ENCODE assay signal across 31 cellular contexts in genomic region chr6:25981529-25982263, GRCh38. TPM values are rescaled to one million over a fixed set of nuclear protein-coding genes. Genes with fewer than 3 reads are reported as not detected.
DNase-seq lines count a peak whose midpoint lies in the region; ATAC-seq and TF ChIP-seq lines count a peak whose summit lies in the region.
"Had no signal": no experiment of that assay in that cellular context is flagged by ENCODE, and none has a peak within 500 bp of the region (broad histone marks: within the 10 kb centered on the region; RNA-seq: fewer than 3 reads in every experiment).

No MANE protein-coding gene starts in this region.

- H2BK120ac ChIP-seq in mesendoderm (ENCODE audit: low read depth, low read length) = no peak overlapping the region

- H3K79me2 ChIP-seq in mesendoderm (ENCODE audit: control insufficient read depth, insufficient read depth, low read length) = no peaks in the 10 kb centered on the region

- no peaks in the 10 kb centered on the region for H3K79me1 ChIP-seq in mesendoderm (ENCODE audit: low read length)

- POLR2A ChIA-PET in naive thymus-derived CD4-positive, alpha-beta T cell (lab: Charles Lee) = interaction anchor here (1.2 to 1.4 kb wide), 2 partner anchors 12 to 36 kb away, joined by 3 read pairs; a partner anchor contains a TSS

- CTCF ChIA-PET in naive thymus-derived CD4-positive, alpha-beta T cell (lab: Charles Lee) = no interaction called here

- no peak for TF ChIP-seq CTCF in prostate gland (IDR thresholded peaks at IDR 0.05)

- no peak overlapping the region for H3K4me3 Mint-ChIP-seq in activated naive CD8-positive, alpha-beta T cell treated with anti-CD3 and anti-CD28 coated beads for 36 hours
- no peak overlapping the region for H3K4me3 Mint-ChIP-seq in naive thymus-derived CD4-positive, alpha-beta T cell
- H3K4me3 Mint-ChIP-seq: activated naive CD8-positive, alpha-beta T cell treated with anti-CD3 and anti-CD28 coated beads, Interleukin-2, amount 10 ng/mL, durations not matched to agents 7 days and 5 days; brain; endodermal cell; type B pancreatic cell had no signal

- no peaks in the 10 kb centered on the region for H3K27me3 Mint-ChIP-seq in activated naive CD8-positive, alpha-beta T cell treated with anti-CD3 and anti-CD28 coated beads for 36 hours
- H3K27me3 Mint-ChIP-seq in naive thymus-derived CD4-positive, alpha-beta T cell = no peaks in the 10 kb centered on the region
- H3K27me3 Mint-ChIP-seq: activated naive CD8-positive, alpha-beta T cell treated with anti-CD3 and anti-CD28 coated beads, Interleukin-2, amount 10 ng/mL, durations not matched to agents 7 days and 5 days; brain; type B pancreatic cell had no signal

- H3K4me1 Mint-ChIP-seq in activated naive CD8-positive, alpha-beta T cell treated with anti-CD3 and anti-CD28 coated beads for 36 hours = peaks cover 12% of the 10 kb centered on the region
- peaks cover 8 to 30% (median 17%) of the 10 kb centered on the region in 7 donors for H3K4me1 Mint-ChIP-seq in naive thymus-derived CD4-positive, alpha-beta T cell
- H3K4me1 Mint-ChIP-seq: brain had no signal

- no peak overlapping the region for H3K27ac ChIP-seq in naive thymus-derived CD4-positive, alpha-beta T cell (ENCODE audit: low read depth, low read length)
- no peak overlapping the region for H3K27ac ChIP-seq in mesendoderm (ENCODE audit: low read depth, low read length)
- no peak overlapping the region for H3K27ac ChIP-seq in prostate gland
- H3K27ac ChIP-seq: 22Rv1, left ventricle myocardium inferior had no signal

- H3K9me3 ChIP-seq in naive thymus-derived CD4-positive, alpha-beta T cell (ENCODE audit: control insufficient read depth in 2 of 3, low read length in 3 of 3) = no peaks in the 10 kb centered on the region
- no peaks in the 10 kb centered on the region for H3K9me3 ChIP-seq in prostate gland
- H3K9me3 ChIP-seq: left ventricle myocardium inferior had no signal

- H2AK5ac ChIP-seq in mesendoderm (ENCODE audit: low read length) = no peak overlapping the region

- H3K9me3 Mint-ChIP-seq in activated naive CD8-positive, alpha-beta T cell treated with anti-CD3 and anti-CD28 coated beads for 36 hours = no peaks in the 10 kb centered on the region
- H3K9me3 Mint-ChIP-seq in naive thymus-derived CD4-positive, alpha-beta T cell = no peaks in the 10 kb centered on the region
- H3K9me3 Mint-ChIP-seq: activated naive CD8-positive, alpha-beta T cell treated with anti-CD3 and anti-CD28 coated beads, Interleukin-2, amount 10 ng/mL, durations not matched to agents 7 days and 5 days; brain; endodermal cell; type B pancreatic cell had no signal

- DNase-seq in NCI-H510A treated with DMSO at 0.1 percent for 48 hours (lab: John Stamatoyannopoulos, UW) (peak; percentile 19), NCI-H510A (lab: John Stamatoyannopoulos, UW) (no peak), Caki2 (ENCODE audit: low read depth) (peak; percentile 31), epidermal melanocyte (ENCODE audit: insufficient read length, low spot score) (no peak), mesendoderm (no peak), prostate gland (ENCODE audit: low spot score) (no peak)
- DNase-seq in activated naive CD8-positive, alpha-beta T cell treated with anti-CD3 and anti-CD28 coated beads for 36 hours = no peak
- no peak for DNase-seq in naive thymus-derived CD4-positive, alpha-beta T cell
- DNase-seq: activated CD4-positive, CD25-positive, alpha-beta regulatory T cell treated with anti-CD3 and anti-CD28 coated beads, Interleukin-2, amount 50 U/mL, for 72 hours; activated CD8-positive, alpha-beta memory T cell treated with anti-CD3 and anti-CD28 coated beads, Interleukin-2, amount 50 U/mL, for 48 hours; activated naive CD8-positive, alpha-beta T cell treated with anti-CD3 and anti-CD28 coated beads, Interleukin-2, amount 10 ng/mL, durations not matched to agents 7 days and 5 days; AML-193; Calu3; EL; endodermal cell; head of caudate nucleus; Kasumi-1; left ventricle myocardium inferior; NCI-H1092; NCI-H1930; NCI-H446; RPMI8226; stimulated activated CD4-positive, alpha-beta T cell treated with anti-CD3 and anti-CD28 coated beads, Interleukin-4, amount 100 ng/mL, for 1 hour; T1000 had no signal

- H3K4me1 ChIP-seq in naive thymus-derived CD4-positive, alpha-beta T cell (ENCODE audit: control insufficient read depth in 2 of 2, insufficient read depth in 2 of 2, low read length in 2 of 2) = no peaks in the 10 kb centered on the region
- H3K4me1 ChIP-seq in mesendoderm (ENCODE audit: control insufficient read depth, low read depth, low read length) (no peaks in the 10 kb centered on the region), prostate gland (replicated peaks) (no peaks in the 10 kb centered on the region)
- H3K4me1 ChIP-seq: left ventricle myocardium inferior had no signal

- TF ChIP-seq POLR2A in prostate gland (IDR thresholded peaks at IDR 0.05) = no peak

- H3K4me2 ChIP-seq in mesendoderm (ENCODE audit: low read length) = no peak overlapping the region

- H3K36me3 ChIP-seq in naive thymus-derived CD4-positive, alpha-beta T cell (ENCODE audit: control insufficient read depth in 2 of 3, insufficient read depth in 3 of 3, low read length in 3 of 3) = peaks cover 12 to 56% (median 22%) of the 10 kb centered on the region in 3 experiments
- H3K36me3 ChIP-seq in mesendoderm (ENCODE audit: control insufficient read depth, insufficient read depth, low read length) (no peaks in the 10 kb centered on the region), prostate gland (peaks cover 0 to 10% of the 10 kb centered on the region in 2 donors)

- H3K9ac ChIP-seq in mesendoderm (ENCODE audit: low read length) = no peak overlapping the region

- no peak overlapping the region for H3K4me3 ChIP-seq in naive thymus-derived CD4-positive, alpha-beta T cell (ENCODE audit: low read length)
- no peak overlapping the region for H3K4me3 ChIP-seq in mesendoderm (ENCODE audit: low read length)
- H3K4me3 ChIP-seq in prostate gland = no peak overlapping the region
- H3K4me3 ChIP-seq: left ventricle myocardium inferior had no signal

- H3K36me3 Mint-ChIP-seq in activated naive CD8-positive, alpha-beta T cell treated with anti-CD3 and anti-CD28 coated beads for 36 hours = peaks cover 31% of the 10 kb centered on the region
- H3K36me3 Mint-ChIP-seq in naive thymus-derived CD4-positive, alpha-beta T cell = peaks cover 14 to 56% (median 44%) of the 10 kb centered on the region in 5 donors
- H3K36me3 Mint-ChIP-seq: brain had no signal

- WGBS in mesendoderm (ENCODE audit: extremely low coverage, insufficient coverage, low lambda C conversion rate) = no CpG with 5 or more reads among the region's 5 CpGs
- WGBS in prostate gland = 86% methylated on average over 5 of the region's 5 CpGs

- H3K23ac ChIP-seq in mesendoderm (ENCODE audit: low read length) = no peak overlapping the region

- no peak overlapping the region for H3K56ac ChIP-seq in mesendoderm (ENCODE audit: low read length)

- peak overlapping the region; percentile 21 for H3K27ac Mint-ChIP-seq in activated naive CD8-positive, alpha-beta T cell treated with anti-CD3 and anti-CD28 coated beads for 36 hours
- H3K27ac Mint-ChIP-seq in naive thymus-derived CD4-positive, alpha-beta T cell = peak overlapping the region in 7 of 9 donors; percentile 4 to 75 (median 37)
- H3K27ac Mint-ChIP-seq: activated naive CD8-positive, alpha-beta T cell treated with anti-CD3 and anti-CD28 coated beads, Interleukin-2, amount 10 ng/mL, durations not matched to agents 7 days and 5 days; brain; endodermal cell had no signal

- ATAC-seq in naive thymus-derived CD4-positive, alpha-beta T cell = no peak
- ATAC-seq: HCT116 had no signal

- in situ Hi-C loops in Caki2 (cut with HindIII; ENCODE audit: low pct_unique_long_range_greater_than_20kb, low sequenced_read_pairs) = no loop called here

- H2BK5ac ChIP-seq in mesendoderm (ENCODE audit: low read length) = no peak overlapping the region

- no peaks in the 10 kb centered on the region for H3K27me3 ChIP-seq in naive thymus-derived CD4-positive, alpha-beta T cell (ENCODE audit: control insufficient read depth in 2 of 2, insufficient read depth in 2 of 2, low read length in 2 of 2)
- no peaks in the 10 kb centered on the region for H3K27me3 ChIP-seq in mesendoderm (ENCODE audit: insufficient read depth, low read length, poor library complexity)
- H3K27me3 ChIP-seq in prostate gland (replicated peaks; ENCODE audit: insufficient read depth) = no peaks in the 10 kb centered on the region

- H2BK15ac ChIP-seq in mesendoderm (replicated peaks; ENCODE audit: low read depth) = no peak overlapping the region

- intact Hi-C loops in naive thymus-derived CD4-positive, alpha-beta T cell (cut with micrococcal nuclease) = no loop called here
- intact Hi-C loops in prostate gland (cut with DNase I) = no loop called here

- H3K4ac ChIP-seq in mesendoderm (ENCODE audit: low read depth, low read length) = no peak overlapping the region

- no peak overlapping the region for H3K18ac ChIP-seq in mesendoderm (ENCODE audit: low read length)

- no peak overlapping the region for H4K8ac ChIP-seq in mesendoderm (ENCODE audit: low read depth, low read length)

- H4K5ac ChIP-seq in mesendoderm (ENCODE audit: low read length) = no peak overlapping the region

RNA-seq across cellular contexts. Expression of gene TRIM38, which starts 19.1 kb away (rescaled TPM):
- 5.8 and 6.7 TPM in 2 replicates for total RNA-seq in Caki2 (2014; rRNA removed; shearing (Covaris generic); ENCODE audit: low replicate concordance)
- total RNA-seq in activated naive CD8-positive, alpha-beta T cell treated with anti-CD3 and anti-CD28 coated beads for 36 hours = 1 to 10 TPM; 8.1 to 8.2 TPM
- 10 to 100 TPM; 17.4 to 32.8 (median 29.9) TPM for total RNA-seq in naive thymus-derived CD4-positive, alpha-beta T cell
- polyA plus RNA-seq in naive thymus-derived CD4-positive, alpha-beta T cell = 1 to 10 TPM; 4.4 to 9.5 TPM
- 0.66 TPM for polyA plus RNA-seq in mesendoderm (2013, experiment 1 of 2)
- polyA plus RNA-seq in mesendoderm (2013, experiment 2 of 2) = 0.55 TPM
- 10 to 100 TPM in 1 of 2 donors, 1 to 10 TPM in 1; 8.7 to 12.0 TPM for total RNA-seq in prostate gland

RNA-seq across cellular contexts. Expression of gene SLC17A2, which starts 51.2 kb away (rescaled TPM):
- not detected in 2 replicates for total RNA-seq in Caki2 (2014; rRNA removed; shearing (Covaris generic); ENCODE audit: low replicate concordance)
- total RNA-seq in activated naive CD8-positive, alpha-beta T cell treated with anti-CD3 and anti-CD28 coated beads for 36 hours = not detected
- under 1 TPM in 1 of 5 experiments, not detected in 4; 0.15 TPM for total RNA-seq in naive thymus-derived CD4-positive, alpha-beta T cell
- not detected for polyA plus RNA-seq in naive thymus-derived CD4-positive, alpha-beta T cell
- not detected for polyA plus RNA-seq in mesendoderm (2013, experiment 1 of 2)
- polyA plus RNA-seq in mesendoderm (2013, experiment 2 of 2) = not detected
- total RNA-seq in prostate gland = not detected
- total RNA-seq: activated naive CD8-positive, alpha-beta T cell treated with anti-CD3 and anti-CD28 coated beads, Interleukin-2, amount 10 ng/mL, durations not matched to agents 7 days and 5 days; Calu3; endodermal cell; fibroblast of lung; left ventricle myocardium inferior; mononuclear cell; pulmonary artery endothelial cell had no signal
- polyA plus RNA-seq: fibroblast of lung had no signal

Comparison
In these comparisons a context has a peak if more than half of its experiments do, and no peak if none do; other contexts are left out.
1. DNase-seq: peak in NCI-H510A treated with DMSO at 0.1 percent for 48 hours (single experiment) and Caki2 (single experiment); none in NCI-H510A (single experiment), activated naive CD8-positive, alpha-beta T cell treated with anti-CD3 and anti-CD28 coated beads for 36 hours (single experiment), naive thymus-derived CD4-positive, alpha-beta T cell (0 of 9), epidermal melanocyte (single experiment), mesendoderm (single experiment) and prostate gland (single experiment).